24 cellular contexts compared by ENCODE assay signal in genomic region chr6:4644962-4645361, GRCh38.
A peak's percentile ranks its signal among the peaks of the same experiment; 100 is the strongest.
DNase-seq lines count a peak whose midpoint lies in the region; ATAC-seq and TF ChIP-seq lines count a peak whose summit lies in the region.
"Had no signal": no experiment of that assay in that cellular context is flagged by ENCODE, and none has a peak within 500 bp of the region (broad histone marks: within the 10 kb centered on the region; RNA-seq: fewer than 3 reads in every experiment).

No MANE protein-coding gene starts in this region.

- H3K4me1 ChIP-seq in mammary epithelial cell (ENCODE audit: insufficient read depth, low read length), result peaks cover 24% of the 10 kb centered on the region
- peaks cover 26% of the 10 kb centered on the region for H3K4me1 ChIP-seq in foreskin keratinocyte
- H3K4me1 ChIP-seq: right lobe of liver had no signal

- no peak overlapping the region for H3K4me3 ChIP-seq in mammary epithelial cell (replicated peaks in 1 of 3; ENCODE audit: insufficient read depth in 1 of 3, low read depth in 2 of 3, low read length in 3 of 3)
- H3K4me3 ChIP-seq: esophagus squamous epithelium, GM23248, right lobe of liver had no signal

- no peak overlapping the region for H3K9ac ChIP-seq in mammary epithelial cell (ENCODE audit: insufficient read depth, low read length)
- H3K9ac ChIP-seq: GM23248 had no signal

- TF ChIP-seq CTCF in mammary epithelial cell (conservative IDR thresholded peaks at IDR 0.05 in 1 of 2, IDR thresholded peaks at IDR 0.05 in 1 of 2; ENCODE audit: extremely low read depth in 1 of 2, insufficient read depth in 1 of 2, low read depth in 1 of 2, low read length in 2 of 2) (no peak), foreskin keratinocyte (conservative IDR thresholded peaks at IDR 0.05) (no peak)

- H3K79me2 ChIP-seq in mammary epithelial cell (ENCODE audit: insufficient read depth, low read length), result no peaks in the 10 kb centered on the region

- H3K27ac ChIP-seq in mammary epithelial cell (ENCODE audit: insufficient read depth, low read depth, low read length) (no peak overlapping the region), foreskin keratinocyte (peak overlapping the region; percentile 58)
- H3K27ac ChIP-seq: GM23248, right lobe of liver had no signal

- H3K36me3 ChIP-seq in mammary epithelial cell (ENCODE audit: insufficient read depth, low read length), result no peaks in the 10 kb centered on the region
- H3K36me3 ChIP-seq: esophagus squamous epithelium, right lobe of liver had no signal

- H4K20me1 ChIP-seq in mammary epithelial cell (ENCODE audit: insufficient read depth, low read length), result no peaks in the 10 kb centered on the region

- intact Hi-C loops in mammary epithelial cell (cut with micrococcal nuclease), result loop anchor here (1.0 to 10.0 kb wide), 5 partner anchors 45 to 287 kb away; partner anchors contain the start of gene CDYL

- WGBS in mammary epithelial cell (ENCODE audit: low coverage, missing lambda C conversion rate), result 38% methylated on average over 2 of the region's 2 CpGs

- BruUV-seq in mammary epithelial cell (replicated peaks; lab: Mats Ljungman, UMichigan), result no TSS peak

- DNase-seq in NCI-H2227 treated with DMSO at 0.1 percent for 48 hours (lab: John Stamatoyannopoulos, UW) (peak; percentile 5), NCI-H2227 (lab: John Stamatoyannopoulos, UW; ENCODE audit: unreplicated experiment) (no peak), mammary epithelial cell (peak; percentile 62), foreskin keratinocyte (peak; percentile 70 to 83), ureter (ENCODE audit: low spot score) (peak; percentile 57), KG1 (lab: John Stamatoyannopoulos, UW) (no peak)
- DNase-seq: 8988T; activated CD4-positive, alpha-beta memory T cell treated with anti-CD3 and anti-CD28 coated beads, Interleukin-2, amount 10 ng/mL, durations not matched to agents 7 days and 5 days; activated effector memory CD4-positive, alpha-beta T cell treated with Interleukin-2 at 50 U/mL for 16 hours; activated naive CD8-positive, alpha-beta T cell treated with anti-CD3 and anti-CD28 coated beads, Interleukin-2, amount 10 ng/mL, durations not matched to agents 7 days and 5 days; CD4-positive, alpha-beta memory T cell; effector CD4-positive, alpha-beta T cell; esophagus squamous epithelium; GM23248; HFFc6; Karpas-422; kidney glomerular epithelial cell; NCI-H1048; NCI-H187; NCI-H345; posterior cingulate gyrus; right lobe of liver had no signal

- CTCF ChIA-PET in mammary epithelial cell (lab: Charles Lee; ENCODE audit: low non-redundant PET), result no interaction called here

- in situ Hi-C loops in mammary epithelial cell (cut with MboI; ENCODE audit: low sequenced_read_pairs in 2 of 2), result no loop called here

- H3K9me3 ChIP-seq in mammary epithelial cell (replicated peaks; ENCODE audit: insufficient read depth, low read length), result no peaks in the 10 kb centered on the region
- H3K9me3 ChIP-seq: esophagus squamous epithelium, right lobe of liver had no signal

- H2AFZ ChIP-seq in mammary epithelial cell (ENCODE audit: low read depth, low read length), result peak overlapping the region; percentile 0
- H2AFZ ChIP-seq: GM23248 had no signal

- peak overlapping the region; percentile 16 for H3K4me2 ChIP-seq in mammary epithelial cell (ENCODE audit: insufficient read depth, low read depth, low read length)

- ATAC-seq in foreskin keratinocyte, result peak; percentile 18
- no peak for ATAC-seq in GM18873 (IDR thresholded peaks at IDR 0.05; ENCODE audit: low FRiP score, unreplicated experiment)
- no peak for ATAC-seq in GM19023 (IDR thresholded peaks at IDR 0.05; ENCODE audit: unreplicated experiment)
- ATAC-seq: right lobe of liver had no signal

- H3K27me3 ChIP-seq in mammary epithelial cell (ENCODE audit: insufficient read depth, low read length) (no peaks in the 10 kb centered on the region), foreskin keratinocyte (no peaks in the 10 kb centered on the region)

- dilution Hi-C loops in mammary epithelial cell (cut with HindIII; ENCODE audit: low sequenced_read_pairs), result no loop called here

Comparison
In these comparisons a context has a peak if more than half of its experiments do, and no peak if none do; other contexts are left out.
1. DNase-seq: peak in NCI-H2227 treated with DMSO at 0.1 percent for 48 hours (single experiment), mammary epithelial cell (single experiment), foreskin keratinocyte (2 of 2) and ureter (single experiment); none in NCI-H2227 (single experiment) and KG1 (single experiment).